Comparison of ENCODE assay signal across 13 cellular contexts in genomic region chrX:90012395-90012794, GRCh38.
"Had no signal": no experiment of that assay in that cellular context is flagged by ENCODE, and none has a peak within 500 bp of the region (broad histone marks: within the 10 kb centered on the region; RNA-seq: fewer than 3 reads in every experiment).

No MANE protein-coding gene starts in this region.

- H3K4me1 ChIP-seq: colonic mucosa, esophagus muscularis mucosa, esophagus squamous epithelium, foreskin keratinocyte, gastrocnemius medialis, gastroesophageal sphincter, heart left ventricle, heart right ventricle had no signal

- H3K36me3 ChIP-seq: colonic mucosa, esophagus muscularis mucosa, esophagus squamous epithelium, gastrocnemius medialis, gastroesophageal sphincter, heart left ventricle, heart right ventricle had no signal

- H3K9me3 ChIP-seq: colonic mucosa, esophagus squamous epithelium, gastrocnemius medialis, gastroesophageal sphincter had no signal

- H3K4me3 ChIP-seq: colonic mucosa, coronary artery, dorsolateral prefrontal cortex, esophagus muscularis mucosa, esophagus squamous epithelium, gastrocnemius medialis, gastroesophageal sphincter, heart left ventricle, heart right ventricle had no signal

- ATAC-seq: effector memory CD8-positive, alpha-beta T cell; esophagus mucosa; foreskin keratinocyte; gastrocnemius medialis; gastroesophageal sphincter; heart left ventricle; heart right ventricle had no signal

- H3K27ac ChIP-seq: colonic mucosa, coronary artery, dorsolateral prefrontal cortex, epithelial cell of prostate, esophagus muscularis mucosa, esophagus squamous epithelium, foreskin keratinocyte, gastrocnemius medialis, gastroesophageal sphincter, heart left ventricle, heart right ventricle had no signal
